In the genomic region with DNA sequence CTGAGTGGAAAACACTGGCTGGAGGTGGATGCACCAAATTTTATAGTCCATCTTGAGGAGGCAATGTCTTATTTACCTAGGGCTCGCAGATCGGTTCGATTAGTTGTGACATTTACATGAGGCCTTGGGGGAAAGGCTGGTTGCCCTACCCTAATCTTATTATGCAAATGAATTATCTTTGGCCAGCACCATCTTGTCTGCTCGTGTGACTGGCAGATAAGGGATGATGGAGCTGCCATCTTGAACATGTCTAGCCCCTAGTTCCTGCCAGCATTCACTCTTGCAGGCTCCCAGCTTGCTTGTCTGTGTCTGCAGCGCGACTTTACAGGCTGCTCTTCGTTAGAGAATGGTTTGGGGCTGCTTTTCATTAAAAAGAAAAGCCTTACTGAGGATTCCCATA, we compare ENCODE assay signal across 21 cellular contexts.
"Had no signal": no experiment of that assay in that cellular context is flagged by ENCODE, and none has a peak within 500 bp of the region (broad histone marks: within the 10 kb centered on the region; RNA-seq: fewer than 3 reads in every experiment).

No MANE protein-coding gene starts in this region.

- H3K27ac Mint-ChIP-seq: endodermal cell; natural killer cell treated with Interleukin-12 subunit alpha and Interleukin-12 subunit beta and Interleukin-15 and Interleukin-18, amount 100 ng/mL, for 72 hours; neural progenitor cell had no signal

- DNase-seq: effector CD4-positive, alpha-beta T cell; endodermal cell; foreskin melanocyte; head of caudate nucleus; kidney; left cardiac atrium; left ventricle myocardium inferior; lower lobe of right lung; midbrain; nucleus accumbens; ovary; sigmoid colon; stimulated activated naive CD4-positive, alpha-beta T cell treated with Interleukin-2 at 50 U/mL for 16 hours; trophoblast cell; uterus had no signal

- H3K4me1 Mint-ChIP-seq: endodermal cell, neural progenitor cell had no signal

- H3K9me3 Mint-ChIP-seq: endodermal cell; memory B cell; natural killer cell treated with Interleukin-12 subunit alpha and Interleukin-12 subunit beta and Interleukin-15 and Interleukin-18, amount 100 ng/mL, for 72 hours; neural progenitor cell had no signal

- H3K27me3 Mint-ChIP-seq: memory B cell; natural killer cell treated with Interleukin-12 subunit alpha and Interleukin-12 subunit beta and Interleukin-15 and Interleukin-18, amount 100 ng/mL, for 72 hours had no signal

- H3K27ac ChIP-seq: hepatocyte, left ventricle myocardium inferior, lower lobe of right lung, neural progenitor cell, ovary, right atrium auricular region, sigmoid colon, skin epidermis, uterus had no signal

- H3K4me3 Mint-ChIP-seq: endodermal cell; memory B cell; natural killer cell treated with Interleukin-12 subunit alpha and Interleukin-12 subunit beta and Interleukin-15 and Interleukin-18, amount 100 ng/mL, for 72 hours; neural progenitor cell had no signal

- ATAC-seq: left cardiac atrium; lower lobe of right lung; natural killer cell treated with Interleukin-12 subunit alpha and Interleukin-12 subunit beta and Interleukin-15 and Interleukin-18, amount 100 ng/mL, for 72 hours had no signal
